8 cellular contexts compared by ENCODE assay signal in genomic region chr3:48635222-48636021, GRCh38. TPM values are rescaled to one million over a fixed set of nuclear protein-coding genes. Genes with fewer than 3 reads are reported as not detected.
DNase-seq lines count a peak whose midpoint lies in the region; ATAC-seq and TF ChIP-seq lines count a peak whose summit lies in the region.

TSS of gene SLC26A6 (minus strand) at chr3:48635461. CDS start at chr3:48635393, 68 bp downstream.

- no peak within 1 kb of the TSS for H3K27ac Mint-ChIP-seq in Calu3 (ENCODE audit: unreplicated experiment)
- H3K27ac Mint-ChIP-seq in activated CD8-positive, alpha-beta memory T cell treated with anti-CD3 and anti-CD28 coated beads, Interleukin-2, amount 10 ng/mL, durations not matched to agents 7 days and 5 days: peak within 1 kb of the TSS; percentile 88
- H3K27ac Mint-ChIP-seq in endodermal cell: peak within 1 kb of the TSS; percentile 93

- H3K27me3 ChIP-seq in HUES48 (ENCODE audit: control insufficient read depth, insufficient read depth, low read length): no peaks in the 10 kb centered on the region
- no peaks in the 10 kb centered on the region for H3K27me3 ChIP-seq in NT2/D1 (ENCODE audit: insufficient read depth, insufficient read length)
- no peaks in the 10 kb centered on the region for H3K27me3 ChIP-seq in endodermal cell (ENCODE audit: control insufficient read depth, insufficient read depth, low read length, poor library complexity, severe bottlenecking)

- H3K9me3 ChIP-seq in HUES48 (ENCODE audit: control insufficient read depth, insufficient read depth, low read length) (no peaks in the 10 kb centered on the region), NT2/D1 (ENCODE audit: insufficient read depth, low read length) (no peaks in the 10 kb centered on the region), endodermal cell (ENCODE audit: control insufficient read depth, low read length) (no peaks in the 10 kb centered on the region)

- no peaks in the 10 kb centered on the region for H3K9me3 Mint-ChIP-seq in Calu3 (ENCODE audit: low read depth, unreplicated experiment)
- H3K9me3 Mint-ChIP-seq in activated CD8-positive, alpha-beta memory T cell treated with anti-CD3 and anti-CD28 coated beads, Interleukin-2, amount 10 ng/mL, durations not matched to agents 7 days and 5 days (ENCODE audit: low read depth): no peaks in the 10 kb centered on the region
- H3K9me3 Mint-ChIP-seq in endodermal cell: no peaks in the 10 kb centered on the region

- H3K9ac ChIP-seq in HUES48 (ENCODE audit: low read depth, low read length) (peak within 1 kb of the TSS; percentile 64), NT2/D1 (ENCODE audit: insufficient read length, low read depth) (peak within 1 kb of the TSS; percentile 96), endodermal cell (ENCODE audit: extremely low read depth, low read length, poor library complexity, severe bottlenecking) (peak within 1 kb of the TSS; percentile 77)

- no peaks in the 10 kb centered on the region for H3K27me3 Mint-ChIP-seq in Calu3 (ENCODE audit: unreplicated experiment)
- H3K27me3 Mint-ChIP-seq in activated CD8-positive, alpha-beta memory T cell treated with anti-CD3 and anti-CD28 coated beads, Interleukin-2, amount 10 ng/mL, durations not matched to agents 7 days and 5 days: no peaks in the 10 kb centered on the region
- H3K27me3 Mint-ChIP-seq in endodermal cell (ENCODE audit: insufficient read depth): no peaks in the 10 kb centered on the region

- H3K27ac ChIP-seq in HUES48 (ENCODE audit: low read depth, low read length): peak within 1 kb of the TSS; percentile 83
- H3K27ac ChIP-seq in endodermal cell (ENCODE audit: low read depth, low read length): peak within 1 kb of the TSS; percentile 76

- H3K36me3 Mint-ChIP-seq in Calu3 (ENCODE audit: insufficient read depth, unreplicated experiment) (peaks cover 40% of the 10 kb centered on the region), endodermal cell (ENCODE audit: low read depth) (peaks cover 33% of the 10 kb centered on the region)
- H3K36me3 Mint-ChIP-seq in activated CD8-positive, alpha-beta memory T cell treated with anti-CD3 and anti-CD28 coated beads, Interleukin-2, amount 10 ng/mL, durations not matched to agents 7 days and 5 days: peaks cover 5% of the 10 kb centered on the region

- CTCF ChIA-PET in Calu3 (lab: Charles Lee): interaction anchor here (0.7 to 1.9 kb wide), 6 partner anchors 11 to 162 kb away, joined by 3 to 7 read pairs (median 4); partner anchors contain the start of genes CELSR3 and UQCRC1
- CTCF ChIA-PET in activated CD8-positive, alpha-beta memory T cell treated with anti-CD3 and anti-CD28 coated beads, Interleukin-2, amount 10 ng/mL, durations not matched to agents 7 days and 5 days (lab: Charles Lee): interaction anchor here (0.7 to 4.3 kb wide), 23 partner anchors 8 to 1034 kb away, joined by 3 to 40 read pairs (median 4); partner anchors contain the start of genes CELSR3, NCKIPSD, PFKFB4 and UQCRC1

- TF ChIP-seq CTCF in Calu3 (IDR thresholded peaks at IDR 0.05; ENCODE audit: unreplicated experiment) (no peak), endodermal cell (conservative IDR thresholded peaks at IDR 0.05) (peak; percentile 85)

- peak; percentile 85 for ATAC-seq in GM21390 (IDR thresholded peaks at IDR 0.05; ENCODE audit: unreplicated experiment)
- peak; percentile 96 for ATAC-seq in activated CD8-positive, alpha-beta memory T cell treated with anti-CD3 and anti-CD28 coated beads, Interleukin-2, amount 10 ng/mL, durations not matched to agents 7 days and 5 days

- no TSS peak for BruUV-seq in Calu3 (replicated peaks; lab: Mats Ljungman, UMichigan)

- peaks cover 57% of the 10 kb centered on the region for H3K36me3 ChIP-seq in HUES48 (ENCODE audit: control insufficient read depth, insufficient read depth, low read length)
- peaks cover 53% of the 10 kb centered on the region for H3K36me3 ChIP-seq in NT2/D1 (ENCODE audit: insufficient read depth, insufficient read length, low read length)
- peaks cover 28% of the 10 kb centered on the region for H3K36me3 ChIP-seq in endodermal cell (ENCODE audit: control insufficient read depth, insufficient read depth, low read length)

- H3K4me1 Mint-ChIP-seq in Calu3 (ENCODE audit: low read depth, unreplicated experiment) (no peaks in the 10 kb centered on the region), endodermal cell (peaks cover 21% of the 10 kb centered on the region)
- peaks cover 20% of the 10 kb centered on the region for H3K4me1 Mint-ChIP-seq in activated CD8-positive, alpha-beta memory T cell treated with anti-CD3 and anti-CD28 coated beads, Interleukin-2, amount 10 ng/mL, durations not matched to agents 7 days and 5 days

- intact Hi-C loops in Calu3 (cut with micrococcal nuclease; ENCODE audit: unreplicated experiment): loop anchor here (1.0 kb wide), 1 partner anchor 28 kb away; no protein-coding TSS in a partner anchor

- DNase-seq in Calu3: peak; percentile 97
- DNase-seq in NT2/D1 (ENCODE audit: low read depth, low spot score): peak; percentile 98
- DNase-seq in activated CD8-positive, alpha-beta memory T cell treated with anti-CD3 and anti-CD28 coated beads, Interleukin-2, amount 10 ng/mL, durations not matched to agents 7 days and 5 days: peak; percentile 96
- DNase-seq in endodermal cell: peak; percentile 99
- peak; percentile 99 for DNase-seq in mesenteric fat pad (ENCODE audit: low spot score)
- peak; percentile 87 for DNase-seq in stimulated activated CD8-positive, alpha-beta memory T cell treated with anti-CD3 and anti-CD28 coated beads, Interleukin-15, amount 100 ng/mL, for 24 hours (ENCODE audit: low read depth)

- peaks cover 15% of the 10 kb centered on the region for H3K4me1 ChIP-seq in HUES48 (ENCODE audit: control insufficient read depth, insufficient read depth, low read length)
- peaks cover 15% of the 10 kb centered on the region for H3K4me1 ChIP-seq in NT2/D1 (ENCODE audit: insufficient read depth, insufficient read length)
- H3K4me1 ChIP-seq in endodermal cell (ENCODE audit: control insufficient read depth, insufficient read depth, low read length): peaks cover 11% of the 10 kb centered on the region

- H3K4me3 ChIP-seq in HUES48 (ENCODE audit: low read depth, low read length): peak within 1 kb of the TSS; percentile 94
- peak within 1 kb of the TSS; percentile 94 for H3K4me3 ChIP-seq in NT2/D1 (ENCODE audit: insufficient read length, low read depth)
- H3K4me3 ChIP-seq in endodermal cell (ENCODE audit: low read length): peak within 1 kb of the TSS; percentile 85

- H3K4me3 Mint-ChIP-seq in Calu3 (ENCODE audit: low read depth, unreplicated experiment) (peak within 1 kb of the TSS; percentile 72), endodermal cell (peak within 1 kb of the TSS; percentile 70)
- H3K4me3 Mint-ChIP-seq in activated CD8-positive, alpha-beta memory T cell treated with anti-CD3 and anti-CD28 coated beads, Interleukin-2, amount 10 ng/mL, durations not matched to agents 7 days and 5 days: peak within 1 kb of the TSS; percentile 85

- 0 to 1% methylated on average over 25 to 68 of the region's 68 CpGs for WGBS in endodermal cell (ENCODE audit: insufficient coverage in 1 of 2, insufficient read length in 1 of 2), 2 experiments

RNA-seq across cellular contexts. Expression of gene SLC26A6, which starts in this region (rescaled TPM):
- total RNA-seq in Calu3 (2022) (21.6 and 27.0 TPM in 2 replicates), endodermal cell (10 to 100 TPM; 65.1 to 75.6 TPM), mesenteric fat pad (11.5 TPM)
- 10 to 100 TPM; 44.9 to 59.0 TPM for total RNA-seq in activated CD8-positive, alpha-beta memory T cell treated with anti-CD3 and anti-CD28 coated beads, Interleukin-2, amount 10 ng/mL, durations not matched to agents 7 days and 5 days
- 45.7 TPM for polyA plus RNA-seq in endodermal cell (2013, experiment 1 of 2)
- 41.3 TPM for polyA plus RNA-seq in endodermal cell (2013, experiment 2 of 2)

Comparison
In these comparisons a context has a peak if more than half of its experiments do, and no peak if none do; other contexts are left out.
1. Peak in every context shown above with its lines: DNase-seq, ATAC-seq, H3K4me3 ChIP-seq and H3K27ac ChIP-seq.